Comparison of ENCODE assay signal across 8 cellular contexts in the genomic region with DNA sequence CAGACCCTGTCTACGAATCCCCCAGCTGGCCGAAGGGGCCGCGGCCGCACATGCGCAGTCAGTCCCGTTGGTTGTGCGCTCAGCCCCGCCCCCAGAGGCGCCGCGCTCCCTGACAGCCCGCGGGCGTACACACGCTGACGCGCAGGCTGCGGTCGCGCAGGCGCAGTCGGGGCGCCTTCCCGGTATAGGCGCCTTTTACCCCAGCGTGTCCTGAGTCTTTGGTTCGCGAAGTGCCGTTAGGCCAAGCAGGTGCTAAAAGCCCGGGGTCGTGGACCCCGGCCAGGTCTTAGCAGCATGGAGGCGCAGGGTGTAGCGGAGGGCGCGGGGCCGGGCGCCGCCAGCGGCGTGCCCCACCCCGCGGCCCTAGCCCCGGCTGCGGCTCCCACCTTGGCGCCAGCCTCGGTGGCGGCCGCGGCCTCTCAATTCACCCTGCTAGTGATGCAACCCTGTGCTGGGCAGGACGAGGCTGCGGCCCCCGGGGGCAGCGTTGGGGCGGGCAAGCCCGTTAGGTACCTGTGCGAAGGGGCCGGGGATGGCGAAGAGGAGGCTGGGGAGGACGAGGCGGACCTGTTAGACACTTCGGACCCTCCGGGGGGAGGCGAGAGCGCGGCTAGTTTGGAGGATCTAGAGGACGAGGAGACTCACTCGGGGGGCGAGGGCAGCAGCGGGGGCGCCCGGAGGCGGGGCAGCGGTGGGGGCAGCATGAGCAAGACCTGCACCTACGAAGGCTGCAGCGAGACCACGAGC. TPM values are rescaled to one million over a fixed set of nuclear protein-coding genes. Genes with fewer than 3 reads are reported as not detected.
A peak's percentile ranks its signal among the peaks of the same experiment; 100 is the strongest.
DNase-seq lines count a peak whose midpoint lies in the region; ATAC-seq and TF ChIP-seq lines count a peak whose summit lies in the region.

A gene with protein sequence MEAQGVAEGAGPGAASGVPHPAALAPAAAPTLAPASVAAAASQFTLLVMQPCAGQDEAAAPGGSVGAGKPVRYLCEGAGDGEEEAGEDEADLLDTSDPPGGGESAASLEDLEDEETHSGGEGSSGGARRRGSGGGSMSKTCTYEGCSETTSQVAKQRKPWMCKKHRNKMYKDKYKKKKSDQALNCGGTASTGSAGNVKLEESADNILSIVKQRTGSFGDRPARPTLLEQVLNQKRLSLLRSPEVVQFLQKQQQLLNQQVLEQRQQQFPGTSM (plus strand): TSS at position 159 of the 747 bp plus-strand sequence. CDS start 136 bp downstream, at position 295.

- H3K4me1 ChIP-seq in Karpas-422 (ENCODE audit: low read length) (peaks cover 54% of the 10 kb centered on the region), stomach (peaks cover 11 to 55% (median 32%) of the 10 kb centered on the region in 4 donors)

- H3K9ac ChIP-seq in Karpas-422 (ENCODE audit: low read length) = peak within 1 kb of the TSS; percentile 92

- intact Hi-C loops in stomach (cut with DNase I; ENCODE audit: low total_unique reads) = no loop called here

- WGBS in stomach, 5 donors = 0 to 1% (median 0%) methylated on average over 34 to 78 of the region's 78 CpGs

- H3K36me3 ChIP-seq in Karpas-422 (ENCODE audit: insufficient read depth, low read length) = 0 out of 2 replicates have a peak, but pooled peaks cover 8% of the 10 kb centered on the region
- no peaks in the 10 kb centered on the region for H3K36me3 ChIP-seq in stomach

- peak; percentile 87 for ATAC-seq in GM21825 (IDR thresholded peaks at IDR 0.05; ENCODE audit: unreplicated experiment)

- H3K9me3 ChIP-seq in Karpas-422 (ENCODE audit: low read length) (no peaks in the 10 kb centered on the region), stomach (no peaks in the 10 kb centered on the region)

- no peaks in the 10 kb centered on the region for H3K9me2 ChIP-seq in Karpas-422 (replicated peaks; ENCODE audit: insufficient read depth, low read length)

- peak within 1 kb of the TSS; percentile 91 for H3K4me3 Mint-ChIP-seq in neural crest cell

- peak within 1 kb of the TSS; percentile 69 for H3K27ac ChIP-seq in Karpas-422 (ENCODE audit: low read length)
- H3K27ac ChIP-seq in stomach = peak within 1 kb of the TSS; percentile 69 to 88 (median 82)

- no peaks in the 10 kb centered on the region for H3K36me3 Mint-ChIP-seq in neural crest cell (ENCODE audit: low read depth)

- DNase-seq in EL (peak; percentile 84), Karpas-422 (peak; percentile 97), fibroblast of the conjunctiva (ENCODE audit: low read depth) (peak; percentile 82), neural crest cell (ENCODE audit: low read depth, low spot score) (peak; percentile 90), stomach (peak; percentile 93)
- peak; percentile 91 for DNase-seq in activated T-helper 9 cell treated with anti-CD3 and anti-CD28 coated beads, Interleukin-2, amount 50 U/mL, for 16 hours (ENCODE audit: low read depth)

- H3K27ac Mint-ChIP-seq in neural crest cell (ENCODE audit: unreplicated experiment) = peak within 1 kb of the TSS; percentile 89

- no peaks in the 10 kb centered on the region for H3K27me3 ChIP-seq in Karpas-422 (ENCODE audit: low read length)
- no peaks in the 10 kb centered on the region for H3K27me3 ChIP-seq in stomach

- H3K4me2 ChIP-seq in Karpas-422 (ENCODE audit: low read depth, low read length, poor library complexity, severe bottlenecking) = peak within 1 kb of the TSS; percentile 96

- H3K27me3 Mint-ChIP-seq in neural crest cell (ENCODE audit: low read depth) = no peaks in the 10 kb centered on the region

- H3K9me3 Mint-ChIP-seq in neural crest cell = no peaks in the 10 kb centered on the region

- no peaks in the 10 kb centered on the region for H4K20me1 ChIP-seq in Karpas-422 (ENCODE audit: insufficient read depth, low read depth, low read length)

- H3K4me1 Mint-ChIP-seq in neural crest cell = peaks cover 28% of the 10 kb centered on the region

- peaks cover 50% of the 10 kb centered on the region for H3K79me2 ChIP-seq in Karpas-422 (ENCODE audit: low read length)

- TF ChIP-seq CTCF in neural crest cell (conservative IDR thresholded peaks at IDR 0.05) = no peak
- TF ChIP-seq CTCF in stomach (IDR thresholded peaks at IDR 0.05) = peak in 3 of 7 experiments; percentile 8 to 21 (median 19)

- peak within 1 kb of the TSS; percentile 97 for H2AFZ ChIP-seq in Karpas-422 (ENCODE audit: low read length)

- peak; percentile 88 for TF ChIP-seq POLR2A in Raji (IDR thresholded peaks at IDR 0.05; ENCODE audit: insufficient read depth, low read depth, low read length)
- TF ChIP-seq POLR2A in stomach (IDR thresholded peaks at IDR 0.05) = no peak

- TF ChIP-seq EP300 in stomach (IDR thresholded peaks at IDR 0.05) = no peak

- peak within 1 kb of the TSS; percentile 85 for H3K4me3 ChIP-seq in Karpas-422 (ENCODE audit: low read length)
- H3K4me3 ChIP-seq in stomach = peak within 1 kb of the TSS; percentile 69 to 95 (median 80)

RNA-seq across cellular contexts. Expression of the gene that starts here (rescaled TPM):
- total RNA-seq in Karpas-422 (2014; rRNA removed; shearing (Covaris generic); ENCODE audit: low replicate concordance) = 6.3 and 16.0 TPM in 2 replicates
- 13.9 and 17.1 TPM in 2 replicates for total RNA-seq in neural crest cell
- total RNA-seq in stomach = 10 to 100 TPM in 1 of 5 donors, 1 to 10 TPM in 3, not detected in 1; 1.3 to 12.3 (median 3.6) TPM
- polyA plus RNA-seq in stomach = 1 to 10 TPM; 1.2 to 2.8 (median 2.1) TPM

Comparison
In these comparisons a context has a peak if more than half of its experiments do, and no peak if none do; other contexts are left out.
1. Peak in every context shown above with its lines: DNase-seq, ATAC-seq, H3K4me3 ChIP-seq and H3K27ac ChIP-seq.